ENCODE assay signal across 10 cellular contexts in genomic region chr3:172181936-172182708, GRCh38.
A peak's percentile ranks its signal among the peaks of the same experiment; 100 is the strongest.
DNase-seq lines count a peak whose midpoint lies in the region; ATAC-seq and TF ChIP-seq lines count a peak whose summit lies in the region.
"Had no signal": no experiment of that assay in that cellular context is flagged by ENCODE, and none has a peak within 500 bp of the region (broad histone marks: within the 10 kb centered on the region; RNA-seq: fewer than 3 reads in every experiment).

No MANE protein-coding gene starts in this region.

- H3K27ac Mint-ChIP-seq in MCF 10A (ENCODE audit: low read depth, unreplicated experiment): no peak overlapping the region
- H3K27ac Mint-ChIP-seq: IgD-negative memory B cell had no signal

- no peak overlapping the region for H3K4me3 Mint-ChIP-seq in MCF 10A (ENCODE audit: unreplicated experiment)
- H3K4me3 Mint-ChIP-seq: central memory CD8-positive, alpha-beta T cell; IgD-negative memory B cell had no signal

- no peaks in the 10 kb centered on the region for H3K9me2 ChIP-seq in hepatocyte (replicated peaks; ENCODE audit: insufficient read depth)

- H3K9me3 ChIP-seq in breast epithelium (no peaks in the 10 kb centered on the region), hepatocyte (ENCODE audit: low read depth) (no peaks in the 10 kb centered on the region), upper lobe of right lung (no peaks in the 10 kb centered on the region)

- TF ChIP-seq POLR2A in breast epithelium (IDR thresholded peaks at IDR 0.05): no peak

- peaks cover 94% of the 10 kb centered on the region for H3K79me2 ChIP-seq in hepatocyte

- peaks cover 11% of the 10 kb centered on the region for H4K20me1 ChIP-seq in hepatocyte (ENCODE audit: insufficient read depth, poor library complexity, severe bottlenecking)

- H3K9me3 Mint-ChIP-seq in MCF 10A (ENCODE audit: unreplicated experiment): no peaks in the 10 kb centered on the region
- H3K9me3 Mint-ChIP-seq: central memory CD8-positive, alpha-beta T cell had no signal

- 72% methylated on average over 7 of the region's 7 CpGs for WGBS in hepatocyte (ENCODE audit: low lambda C conversion rate, missing lambda C conversion rate)

- POLR2A ChIA-PET in MCF 10A (lab: Yijun Ruan, JAX): interaction anchor here (0.5 to 2.0 kb wide), 4 partner anchors 12 to 136 kb away, joined by 3 to 11 read pairs (median 4); no protein-coding TSS in a partner anchor

- no peak overlapping the region for H3K4me3 ChIP-seq in breast epithelium
- no peak overlapping the region for H3K4me3 ChIP-seq in hepatocyte
- H3K4me3 ChIP-seq in upper lobe of right lung: no peak overlapping the region

- TF ChIP-seq CTCF in breast epithelium (IDR thresholded peaks at IDR 0.05) (no peak), MCF 10A (IDR thresholded peaks at IDR 0.05; ENCODE audit: unreplicated experiment) (no peak), hepatocyte (IDR thresholded peaks at IDR 0.05; ENCODE audit: poor library complexity) (no peak), upper lobe of right lung (IDR thresholded peaks at IDR 0.05) (no peak), GM20000 (IDR thresholded peaks at IDR 0.05; ENCODE audit: extremely low read depth, missing control alignments) (no peak)

- no peak overlapping the region for H3K4me2 ChIP-seq in hepatocyte

- no peaks in the 10 kb centered on the region for H3K27me3 ChIP-seq in breast epithelium
- no peaks in the 10 kb centered on the region for H3K27me3 ChIP-seq in hepatocyte
- H3K27me3 ChIP-seq in upper lobe of right lung: no peaks in the 10 kb centered on the region

- H3K4me1 ChIP-seq in breast epithelium: peaks cover 0 to 7% of the 10 kb centered on the region in 2 donors
- H3K4me1 ChIP-seq in hepatocyte (ENCODE audit: insufficient read depth): peaks cover 15% of the 10 kb centered on the region
- peaks cover 13% of the 10 kb centered on the region for H3K4me1 ChIP-seq in upper lobe of right lung

- peaks cover 32% of the 10 kb centered on the region for H3K4me1 Mint-ChIP-seq in MCF 10A (ENCODE audit: insufficient read depth, unreplicated experiment)

- peaks cover 11% of the 10 kb centered on the region for H3K36me3 Mint-ChIP-seq in MCF 10A (ENCODE audit: insufficient read depth, unreplicated experiment)

- H3K27me3 Mint-ChIP-seq in MCF 10A (ENCODE audit: insufficient read depth, unreplicated experiment): no peaks in the 10 kb centered on the region
- H3K27me3 Mint-ChIP-seq: central memory CD8-positive, alpha-beta T cell; IgD-negative memory B cell had no signal

- CTCF ChIA-PET in MCF 10A (lab: Yijun Ruan, JAX): interaction anchor here (1.1 to 2.0 kb wide), 4 partner anchors 11 to 140 kb away, joined by 3 to 4 read pairs (median 3); no protein-coding TSS in a partner anchor

- H3K36me3 ChIP-seq in breast epithelium (no peaks in the 10 kb centered on the region), hepatocyte (replicated peaks; ENCODE audit: insufficient read depth, low read depth) (peaks cover 3% of the 10 kb centered on the region), upper lobe of right lung (no peaks in the 10 kb centered on the region)

- intact Hi-C loops in breast epithelium (cut with DNase I; ENCODE audit: low total_unique reads) (loop anchor here (2.0 kb wide), 1 partner anchor 45 kb away; no protein-coding TSS in a partner anchor), MCF 10A (cut with micrococcal nuclease) (no loop called here), upper lobe of right lung (cut with DNase I) (no loop called here)

- no TSS peak for BruUV-seq in MCF 10A (replicated peaks; lab: Mats Ljungman, UMichigan)

- no peak overlapping the region for H2AFZ ChIP-seq in hepatocyte

- ATAC-seq in upper lobe of right lung: peak; percentile 57
- no peak for ATAC-seq in HG03520 (IDR thresholded peaks at IDR 0.05; ENCODE audit: unreplicated experiment)

- peak overlapping the region; percentile 21 to 41 for H3K27ac ChIP-seq in breast epithelium
- H3K27ac ChIP-seq in hepatocyte: peak overlapping the region; percentile 1
- H3K27ac ChIP-seq in upper lobe of right lung: no peak overlapping the region

- DNase-seq in breast epithelium (ENCODE audit: low spot score in 2 of 2): no peak
- no peak for DNase-seq in MCF 10A (ENCODE audit: unreplicated experiment)
- peak; percentile 36 to 80 for DNase-seq in SW 1271 (lab: John Stamatoyannopoulos, UW)
- no peak for DNase-seq in hepatocyte (ENCODE audit: low spot score)
- no peak for DNase-seq in upper lobe of right lung
- DNase-seq in GM20000 (ENCODE audit: low spot score): no peak
- DNase-seq in DMS153 treated with DMSO at 0.1 percent for 48 hours (lab: John Stamatoyannopoulos, UW; ENCODE audit: unreplicated experiment): no peak

Comparison
In these comparisons a context has a peak if more than half of its experiments do, and no peak if none do; other contexts are left out.
1. DNase-seq: peak in SW 1271 (2 of 2); none in breast epithelium (0 of 2), MCF 10A (single experiment), hepatocyte (single experiment), upper lobe of right lung (single experiment), GM20000 (single experiment) and DMS153 treated with DMSO at 0.1 percent for 48 hours (single experiment).